20 cellular contexts compared by ENCODE assay signal in genomic region chr10:6592080-6592479, GRCh38. TPM values are rescaled to one million over a fixed set of nuclear protein-coding genes. Genes with fewer than 3 reads are reported as not detected.
DNase-seq lines count a peak whose midpoint lies in the region; ATAC-seq and TF ChIP-seq lines count a peak whose summit lies in the region.
"Had no signal": no experiment of that assay in that cellular context is flagged by ENCODE, and none has a peak within 500 bp of the region (broad histone marks: within the 10 kb centered on the region; RNA-seq: fewer than 3 reads in every experiment).

No MANE protein-coding gene starts in this region.

- H3K36me3 ChIP-seq in DND-41 (ENCODE audit: insufficient read depth, low read length) = peaks cover 7% of the 10 kb centered on the region; the same call in 1 of the 2 replicates
- H3K36me3 ChIP-seq in naive thymus-derived CD4-positive, alpha-beta T cell (ENCODE audit: control insufficient read depth in 2 of 3, insufficient read depth in 3 of 3, low read length in 3 of 3) = peaks cover 0 to 15% (median 5%) of the 10 kb centered on the region in 3 experiments
- H3K36me3 ChIP-seq: sigmoid colon, vagina had no signal

- POLR2A ChIA-PET in naive thymus-derived CD4-positive, alpha-beta T cell (lab: Charles Lee) = interaction anchor here (0.6 to 16.1 kb wide), 10 partner anchors 10 to 1668 kb away, joined by 3 to 378 read pairs (median 11); partner anchors contain the start of gene PRKCQ

- intact Hi-C loops in activated T-helper 1 cell treated with anti-CD3 and anti-CD28 coated beads, Interleukin-12 subunit alpha, Interleukin-12 subunit beta, Interleukin-2, Interleukin-4 antibody, amounts not matched to agents 30 ng/mL and 10 ng/mL and 1 ng/mL, durations not matched to agents 14 hours and 24 hours and 36 hours (cut with micrococcal nuclease) = loop anchor here (1.0 to 5.0 kb wide), 8 partner anchors 8 to 390 kb away; partner anchors contain the start of gene PFKFB3
- intact Hi-C loops in naive thymus-derived CD4-positive, alpha-beta T cell (cut with micrococcal nuclease) = loop anchor here (1.0 to 10.0 kb wide), 8 partner anchors 8 to 677 kb away; no protein-coding TSS in a partner anchor

- peaks cover 27% of the 10 kb centered on the region for H3K4me1 ChIP-seq in DND-41 (ENCODE audit: insufficient read depth, low read length)
- H3K4me1 ChIP-seq in naive thymus-derived CD4-positive, alpha-beta T cell (ENCODE audit: control insufficient read depth in 2 of 2, insufficient read depth in 2 of 2, low read length in 2 of 2) = peaks cover 34 to 91% of the 10 kb centered on the region in 2 donors
- H3K4me1 ChIP-seq: parathyroid adenoma, sigmoid colon, vagina had no signal

- peak overlapping the region; percentile 67 for H3K4me3 Mint-ChIP-seq in activated T-helper 1 cell treated with anti-CD3 and anti-CD28 coated beads, Interleukin-12 subunit alpha, Interleukin-12 subunit beta, Interleukin-2, Interleukin-4 antibody, amounts not matched to agents 30 ng/mL and 10 ng/mL and 1 ng/mL, durations not matched to agents 14 hours and 24 hours and 36 hours
- H3K4me3 Mint-ChIP-seq in naive thymus-derived CD4-positive, alpha-beta T cell = peak overlapping the region; percentile 53 to 97 (median 83)
- H3K4me3 Mint-ChIP-seq: WTC11 had no signal

- H3K27ac ChIP-seq in DND-41 (ENCODE audit: low read length) = peak overlapping the region; percentile 33; the same call in 1 of the 2 replicates
- peak overlapping the region; percentile 94 for H3K27ac ChIP-seq in naive thymus-derived CD4-positive, alpha-beta T cell (ENCODE audit: low read depth, low read length)
- H3K27ac ChIP-seq: parathyroid adenoma, sigmoid colon, vagina had no signal

- H3K36me3 Mint-ChIP-seq in activated T-helper 1 cell treated with anti-CD3 and anti-CD28 coated beads, Interleukin-12 subunit alpha, Interleukin-12 subunit beta, Interleukin-2, Interleukin-4 antibody, amounts not matched to agents 30 ng/mL and 10 ng/mL and 1 ng/mL, durations not matched to agents 14 hours and 24 hours and 36 hours (ENCODE audit: low read depth) = peaks cover 55% of the 10 kb centered on the region
- H3K36me3 Mint-ChIP-seq in naive thymus-derived CD4-positive, alpha-beta T cell = peaks cover 11 to 71% (median 17%) of the 10 kb centered on the region in 5 donors
- H3K36me3 Mint-ChIP-seq: WTC11 had no signal

- H3K9me3 ChIP-seq in DND-41 (ENCODE audit: insufficient read depth, low read length, severe bottlenecking) = no peaks in the 10 kb centered on the region
- H3K9me3 ChIP-seq in naive thymus-derived CD4-positive, alpha-beta T cell (ENCODE audit: control insufficient read depth in 2 of 3, low read length in 3 of 3) = no peaks in the 10 kb centered on the region
- H3K9me3 ChIP-seq: sigmoid colon, vagina had no signal

- H2AFZ ChIP-seq in DND-41 (ENCODE audit: low read depth, low read length) = no peak overlapping the region
- H2AFZ ChIP-seq: parathyroid adenoma had no signal

- no peak overlapping the region for H3K4me3 ChIP-seq in DND-41 (ENCODE audit: low read depth in 1 of 2, low read length in 2 of 2)
- H3K4me3 ChIP-seq in naive thymus-derived CD4-positive, alpha-beta T cell (ENCODE audit: low read length) = peak overlapping the region; percentile 38
- H3K4me3 ChIP-seq: sigmoid colon, vagina had no signal

- peak; percentile 66 for ATAC-seq in DND-41 (ENCODE audit: insufficient read depth, low read depth)
- ATAC-seq in naive thymus-derived CD4-positive, alpha-beta T cell = peak; percentile 72
- no peak for ATAC-seq in GM21381 (IDR thresholded peaks at IDR 0.05; ENCODE audit: unreplicated experiment)
- no peak for ATAC-seq in HG03520 (IDR thresholded peaks at IDR 0.05; ENCODE audit: unreplicated experiment)
- ATAC-seq: left ventricle myocardium superior, WTC11 had no signal

- peak overlapping the region; percentile 93 for H3K27ac Mint-ChIP-seq in activated T-helper 1 cell treated with anti-CD3 and anti-CD28 coated beads, Interleukin-12 subunit alpha, Interleukin-12 subunit beta, Interleukin-2, Interleukin-4 antibody, amounts not matched to agents 30 ng/mL and 10 ng/mL and 1 ng/mL, durations not matched to agents 14 hours and 24 hours and 36 hours
- H3K27ac Mint-ChIP-seq in naive thymus-derived CD4-positive, alpha-beta T cell = peak overlapping the region; percentile 96 to 99 (median 97)
- H3K27ac Mint-ChIP-seq: WTC11 had no signal

- H4K20me1 ChIP-seq in DND-41 (ENCODE audit: insufficient read depth, low read length) = no peaks in the 10 kb centered on the region

- no peaks in the 10 kb centered on the region for H3K27me3 ChIP-seq in DND-41 (ENCODE audit: insufficient read depth, low read length, poor library complexity)
- no peaks in the 10 kb centered on the region for H3K27me3 ChIP-seq in naive thymus-derived CD4-positive, alpha-beta T cell (ENCODE audit: control insufficient read depth in 2 of 2, insufficient read depth in 2 of 2, low read length in 2 of 2)
- H3K27me3 ChIP-seq: sigmoid colon, vagina had no signal

- H3K9me3 Mint-ChIP-seq in activated T-helper 1 cell treated with anti-CD3 and anti-CD28 coated beads, Interleukin-12 subunit alpha, Interleukin-12 subunit beta, Interleukin-2, Interleukin-4 antibody, amounts not matched to agents 30 ng/mL and 10 ng/mL and 1 ng/mL, durations not matched to agents 14 hours and 24 hours and 36 hours = no peaks in the 10 kb centered on the region
- peaks cover 0 to 3% (median 0%) of the 10 kb centered on the region in 11 donors for H3K9me3 Mint-ChIP-seq in naive thymus-derived CD4-positive, alpha-beta T cell
- H3K9me3 Mint-ChIP-seq: WTC11 had no signal

- H3K79me2 ChIP-seq in DND-41 (ENCODE audit: insufficient read depth, low read length) = no peaks in the 10 kb centered on the region
- H3K79me2 ChIP-seq: parathyroid adenoma had no signal

- peaks cover 95% of the 10 kb centered on the region for H3K4me1 Mint-ChIP-seq in activated T-helper 1 cell treated with anti-CD3 and anti-CD28 coated beads, Interleukin-12 subunit alpha, Interleukin-12 subunit beta, Interleukin-2, Interleukin-4 antibody, amounts not matched to agents 30 ng/mL and 10 ng/mL and 1 ng/mL, durations not matched to agents 14 hours and 24 hours and 36 hours (ENCODE audit: low read depth)
- peaks cover 45 to 100% (median 96%) of the 10 kb centered on the region in 7 donors for H3K4me1 Mint-ChIP-seq in naive thymus-derived CD4-positive, alpha-beta T cell

- no peak overlapping the region for H3K4me2 ChIP-seq in DND-41 (ENCODE audit: insufficient read depth, low read length)

- CTCF ChIA-PET in naive thymus-derived CD4-positive, alpha-beta T cell (lab: Charles Lee) = interaction anchor here (1.2 to 13.4 kb wide), 3 partner anchors 11 to 118 kb away, joined by 3 to 206 read pairs (median 4); partner anchors contain the start of gene PRKCQ

- DNase-seq in CD1c-positive myeloid dendritic cell (ENCODE audit: extremely low spot score) = peak; percentile 28
- no peak for DNase-seq in DND-41
- no peak for DNase-seq in activated T-helper 1 cell treated with anti-CD3 and anti-CD28 coated beads, Interleukin-12 subunit alpha, Interleukin-12 subunit beta, Interleukin-2, Interleukin-4 antibody, amounts not matched to agents 30 ng/mL and 10 ng/mL and 1 ng/mL, durations not matched to agents 14 hours and 24 hours and 36 hours (ENCODE audit: low spot score)
- DNase-seq in naive thymus-derived CD4-positive, alpha-beta T cell = peak in 6 of 9 donors; percentile 69 to 86 (median 78)
- DNase-seq in NCI-H187 (lab: John Stamatoyannopoulos, UW) = no peak
- DNase-seq: amygdala; effector CD8-positive, alpha-beta T cell; KG1; left ventricle myocardium superior; NCI-H1105; NCI-H2107; NCI-H524 treated with DMSO at 0.1 percent for 48 hours; SHP77 treated with DMSO at 0.1 percent for 48 hours; sigmoid colon; stimulated activated CD4-positive, alpha-beta T cell treated with anti-CD3 and anti-CD28 coated beads, Interleukin-1b, Interleukin-23, amount 100 ng/mL, for 48 hours had no signal

- no peak for TF ChIP-seq CTCF in DND-41 (IDR thresholded peaks at IDR 0.05; ENCODE audit: borderline replicate concordance, extremely low read depth, low read length, poor library complexity, severe bottlenecking)

- no peak overlapping the region for H3K9ac ChIP-seq in DND-41 (ENCODE audit: low read depth, low read length)
- H3K9ac ChIP-seq: parathyroid adenoma had no signal

- H3K27me3 Mint-ChIP-seq in activated T-helper 1 cell treated with anti-CD3 and anti-CD28 coated beads, Interleukin-12 subunit alpha, Interleukin-12 subunit beta, Interleukin-2, Interleukin-4 antibody, amounts not matched to agents 30 ng/mL and 10 ng/mL and 1 ng/mL, durations not matched to agents 14 hours and 24 hours and 36 hours (ENCODE audit: insufficient read depth) = no peaks in the 10 kb centered on the region
- H3K27me3 Mint-ChIP-seq in naive thymus-derived CD4-positive, alpha-beta T cell = no peaks in the 10 kb centered on the region

RNA-seq across cellular contexts. Expression of gene PRKCQ, which starts 12.0 kb away (rescaled TPM):
- 45.9 and 50.4 TPM in 2 replicates for total RNA-seq in activated T-helper 1 cell treated with anti-CD3 and anti-CD28 coated beads, Interleukin-12 subunit alpha, Interleukin-12 subunit beta, Interleukin-2, Interleukin-4 antibody, amounts not matched to agents 30 ng/mL and 10 ng/mL and 1 ng/mL, durations not matched to agents 14 hours and 24 hours and 36 hours
- 10 to 100 TPM; 45.9 to 68.3 (median 65.8) TPM for total RNA-seq in naive thymus-derived CD4-positive, alpha-beta T cell
- 10 to 100 TPM; 44.3 to 74.5 TPM for polyA plus RNA-seq in naive thymus-derived CD4-positive, alpha-beta T cell

Comparison
In these comparisons a context has a peak if more than half of its experiments do, and no peak if none do; other contexts are left out.
1. DNase-seq: peak in CD1c-positive myeloid dendritic cell (single experiment) and naive thymus-derived CD4-positive, alpha-beta T cell (6 of 9); none in DND-41 (single experiment), activated T-helper 1 cell treated with anti-CD3 and anti-CD28 coated beads, Interleukin-12 subunit alpha, Interleukin-12 subunit beta, Interleukin-2, Interleukin-4 antibody, amounts not matched to agents 30 ng/mL and 10 ng/mL and 1 ng/mL, durations not matched to agents 14 hours and 24 hours and 36 hours (single experiment) and NCI-H187 (0 of 2).
2. ATAC-seq: peak in DND-41 (single experiment) and naive thymus-derived CD4-positive, alpha-beta T cell (single experiment); none in GM21381 (single experiment) and HG03520 (single experiment).